In the genomic region with DNA sequence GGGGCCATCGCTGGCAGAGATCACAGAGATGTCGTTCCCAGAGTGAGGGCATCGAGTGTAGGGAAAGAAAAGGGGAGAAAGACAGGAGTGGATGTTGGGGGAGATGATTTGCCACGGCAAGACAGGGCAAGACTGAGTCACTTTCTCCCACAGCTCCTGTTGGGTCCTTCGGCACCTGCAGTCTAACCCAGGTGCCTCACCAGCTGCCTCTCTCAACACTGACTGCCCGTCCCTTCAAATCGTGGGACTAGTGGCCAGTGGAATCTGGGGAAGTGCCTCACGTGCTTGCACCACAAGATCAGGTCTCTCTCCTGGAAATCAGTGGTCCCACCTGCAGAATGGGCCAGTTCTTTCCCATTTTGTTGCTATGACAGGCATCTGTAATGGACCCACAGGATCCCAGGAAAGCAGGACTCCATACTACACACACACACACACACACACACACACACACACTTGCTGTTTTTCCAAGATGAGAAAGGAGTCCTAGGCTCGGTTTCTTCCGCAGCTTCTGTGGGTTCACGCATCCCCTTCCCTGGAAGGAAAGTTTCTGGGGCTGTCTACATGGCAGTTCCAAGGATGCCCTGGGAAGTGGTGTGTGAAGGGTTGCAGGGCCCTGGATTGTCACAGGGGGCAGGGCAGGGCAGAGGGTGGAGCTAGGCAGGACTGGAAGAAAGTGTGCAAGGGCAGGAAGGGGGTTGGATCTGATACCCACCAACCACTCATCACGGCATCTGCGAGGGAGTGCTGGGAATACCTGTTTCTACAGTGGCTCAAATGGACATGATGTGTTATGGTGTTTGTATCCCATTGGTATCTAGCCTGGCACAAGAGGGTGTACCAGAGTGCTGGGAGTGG, we compare ENCODE assay signal across 3 cellular contexts.
TF ChIP-seq lines count a peak whose summit lies in the region.

No MANE protein-coding gene starts in this region.

TF ChIP-seq in GM23338, 12 proteins besides CTCF, POLR2A, EP300 and RAD21:
- TF ChIP-seq STAT1 (IDR thresholded peaks at IDR 0.05; ENCODE audit: unreplicated experiment) (no peak), CREB1 (CRISPR knock-in tag; IDR thresholded peaks at IDR 0.05; ENCODE audit: low read depth) (no peak)
- TF ChIP-seq, protein P1, sequence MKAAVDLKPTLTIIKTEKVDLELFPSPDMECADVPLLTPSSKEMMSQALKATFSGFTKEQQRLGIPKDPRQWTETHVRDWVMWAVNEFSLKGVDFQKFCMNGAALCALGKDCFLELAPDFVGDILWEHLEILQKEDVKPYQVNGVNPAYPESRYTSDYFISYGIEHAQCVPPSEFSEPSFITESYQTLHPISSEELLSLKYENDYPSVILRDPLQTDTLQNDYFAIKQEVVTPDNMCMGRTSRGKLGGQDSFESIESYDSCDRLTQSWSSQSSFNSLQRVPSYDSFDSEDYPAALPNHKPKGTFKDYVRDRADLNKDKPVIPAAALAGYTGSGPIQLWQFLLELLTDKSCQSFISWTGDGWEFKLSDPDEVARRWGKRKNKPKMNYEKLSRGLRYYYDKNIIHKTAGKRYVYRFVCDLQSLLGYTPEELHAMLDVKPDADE (IDR thresholded peaks at IDR 0.05): no peak
TF ChIP-seq in GM23338: peak in this region for 0.

TF ChIP-seq in K562, 482 proteins besides CTCF, POLR2A, EP300 and RAD21:
- TF ChIP-seq, protein P2, sequence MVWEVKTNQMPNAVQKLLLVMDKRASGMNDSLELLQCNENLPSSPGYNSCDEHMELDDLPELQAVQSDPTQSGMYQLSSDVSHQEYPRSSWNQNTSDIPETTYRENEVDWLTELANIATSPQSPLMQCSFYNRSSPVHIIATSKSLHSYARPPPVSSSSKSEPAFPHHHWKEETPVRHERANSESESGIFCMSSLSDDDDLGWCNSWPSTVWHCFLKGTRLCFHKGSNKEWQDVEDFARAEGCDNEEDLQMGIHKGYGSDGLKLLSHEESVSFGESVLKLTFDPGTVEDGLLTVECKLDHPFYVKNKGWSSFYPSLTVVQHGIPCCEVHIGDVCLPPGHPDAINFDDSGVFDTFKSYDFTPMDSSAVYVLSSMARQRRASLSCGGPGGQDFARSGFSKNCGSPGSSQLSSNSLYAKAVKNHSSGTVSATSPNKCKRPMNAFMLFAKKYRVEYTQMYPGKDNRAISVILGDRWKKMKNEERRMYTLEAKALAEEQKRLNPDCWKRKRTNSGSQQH (CRISPR knock-in tag; IDR thresholded peaks at IDR 0.05): 0 out of 2 replicates have a peak, but pooled peaks have one; percentile 23
- TF ChIP-seq CBFA2T2 (conservative IDR thresholded peaks at IDR 0.05): no peak

TF ChIP-seq in SK-N-SH, 30 proteins besides CTCF, POLR2A, EP300 and RAD21:
- no peak for TF ChIP-seq YY1 (IDR thresholded peaks at IDR 0.05; ENCODE audit: low read depth)
- TF ChIP-seq, protein P3, sequence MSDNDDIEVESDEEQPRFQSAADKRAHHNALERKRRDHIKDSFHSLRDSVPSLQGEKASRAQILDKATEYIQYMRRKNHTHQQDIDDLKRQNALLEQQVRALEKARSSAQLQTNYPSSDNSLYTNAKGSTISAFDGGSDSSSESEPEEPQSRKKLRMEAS (IDR thresholded peaks at IDR 0.05; ENCODE audit: low read depth): no peak
- no peak for TF ChIP-seq MEF2A (IDR thresholded peaks at IDR 0.05; ENCODE audit: borderline replicate concordance, low read depth)
- no peak for TF ChIP-seq JUND (IDR thresholded peaks at IDR 0.05)
- no peak for TF ChIP-seq RFX5 (IDR thresholded peaks at IDR 0.05; ENCODE audit: low read length)
- TF ChIP-seq POLR2AphosphoS5 (IDR thresholded peaks at IDR 0.05; ENCODE audit: low read depth, low read length): no peak
- TF ChIP-seq SIN3A (IDR thresholded peaks at IDR 0.05; ENCODE audit: borderline replicate concordance, low read depth, low read length): no peak
- no peak for TF ChIP-seq FOXJ3 (CRISPR knock-in tag; IDR thresholded peaks at IDR 0.05)
- no peak for TF ChIP-seq MXI1 (IDR thresholded peaks at IDR 0.05; ENCODE audit: low read depth, low read length)
- TF ChIP-seq TAF1 (IDR thresholded peaks at IDR 0.05; ENCODE audit: borderline replicate concordance, low read depth, low read length): no peak
- no peak for TF ChIP-seq EZH2phosphoT487 (IDR thresholded peaks at IDR 0.05; ENCODE audit: borderline replicate concordance, low read depth)
- no peak for TF ChIP-seq RXRA (IDR thresholded peaks at IDR 0.05; ENCODE audit: borderline replicate concordance, low read depth)
